In genomic region chrX:15703809-15704208, GRCh38 we compare ENCODE assay signal across 10 cellular contexts. TPM values are rescaled to one million over a fixed set of nuclear protein-coding genes. Genes with fewer than 3 reads are reported as not detected.
DNase-seq lines count a peak whose midpoint lies in the region; ATAC-seq, FAIRE-seq and TF ChIP-seq lines count a peak whose summit lies in the region.
"Not testable (repeated sequence)": the region's sequence is repeated elsewhere in the genome, so short reads cannot be mapped to it uniquely, and the experiment has no call there.
"Had no signal": no experiment of that assay in that cellular context is flagged by ENCODE, and none has a peak within 500 bp of the region (broad histone marks: within the 10 kb centered on the region; RNA-seq: fewer than 3 reads in every experiment).

No MANE protein-coding gene starts in this region.

- FAIRE-seq in bronchial epithelial cell (lab: Jason Lieb, UNC), result peak; percentile 98

- intact Hi-C loops in heart right ventricle (cut with DNase I); right lobe of liver (cut with DNase I); upper lobe of right lung (cut with DNase I): not testable (repeated sequence)

- TF ChIP-seq CTCF in DND-41 (IDR thresholded peaks at IDR 0.05; ENCODE audit: borderline replicate concordance, extremely low read depth, low read length, poor library complexity, severe bottlenecking); bronchial epithelial cell (IDR thresholded peaks at IDR 0.05; ENCODE audit: insufficient read depth, low read length, severe bottlenecking); heart right ventricle (IDR thresholded peaks at IDR 0.05); right lobe of liver (IDR thresholded peaks at IDR 0.05); upper lobe of right lung (IDR thresholded peaks at IDR 0.05): not testable (repeated sequence)

- not testable (repeated sequence) for DNase-seq in DND-41; bronchial epithelial cell (ENCODE audit: low read depth); heart right ventricle; right lobe of liver; upper lobe of right lung

- not testable (repeated sequence) for TF ChIP-seq POLR2A in right lobe of liver (IDR thresholded peaks at IDR 0.05)

- H3K4me1 ChIP-seq in DND-41 (ENCODE audit: insufficient read depth, low read length); heart right ventricle; right lobe of liver; upper lobe of right lung: not testable (repeated sequence)

- WGBS in heart right ventricle, 2 donors, result no CpG with 5 or more reads among the region's 5 CpGs
- WGBS in right lobe of liver (ENCODE audit: insufficient coverage, low coverage, low lambda C conversion rate, missing lambda C conversion rate), result 100% methylated on average over 1 of the region's 5 CpGs

- not testable (repeated sequence) for H3K9me3 ChIP-seq in DND-41 (ENCODE audit: insufficient read depth, low read length, severe bottlenecking); heart right ventricle; right lobe of liver; upper lobe of right lung

- H2AFZ ChIP-seq in DND-41 (ENCODE audit: low read depth, low read length), result not testable (repeated sequence)

- not testable (repeated sequence) for H3K27ac ChIP-seq in DND-41 (ENCODE audit: low read length); heart right ventricle; right lobe of liver; upper lobe of right lung

- not testable (repeated sequence) for H3K4me3 ChIP-seq in DND-41 (ENCODE audit: low read depth in 1 of 2, low read length in 2 of 2); bronchial epithelial cell (ENCODE audit: low read depth, low read length); heart right ventricle; right lobe of liver; upper lobe of right lung

- not testable (repeated sequence) for H4K20me1 ChIP-seq in DND-41 (ENCODE audit: insufficient read depth, low read length)

- not testable (repeated sequence) for H3K36me3 ChIP-seq in DND-41 (ENCODE audit: insufficient read depth, low read length); bronchial epithelial cell (ENCODE audit: control insufficient read depth, insufficient read depth, low read length); right lobe of liver; upper lobe of right lung
- peaks cover 0 to 29% (median 0%) of the 10 kb centered on the region in 9 donors for H3K36me3 ChIP-seq in heart right ventricle

- H3K4me2 ChIP-seq in DND-41 (ENCODE audit: insufficient read depth, low read length), result not testable (repeated sequence)

- not testable (repeated sequence) for H3K79me2 ChIP-seq in DND-41 (ENCODE audit: insufficient read depth, low read length)

- ATAC-seq in DND-41 (ENCODE audit: insufficient read depth, low read depth) (peak; percentile 73; the same call in 2 of the 3 replicates), GM19438 (IDR thresholded peaks at IDR 0.05; ENCODE audit: low read depth, unreplicated experiment) (peak; percentile 66), HG03025 (IDR thresholded peaks at IDR 0.05; ENCODE audit: low FRiP score, unreplicated experiment) (peak; percentile 64), SK-N-SH treated with all-trans-retinoic acid at 6 μM for 48 hours (peak; percentile 69), heart right ventricle (peak in 6 of 8 donors; percentile 46 to 83 (median 70)), right lobe of liver (peak; percentile 84 to 94 (median 89)), upper lobe of right lung (peak; percentile 80)

- H3K9ac ChIP-seq in DND-41 (ENCODE audit: low read depth, low read length), result not testable (repeated sequence)

- H3K27me3 ChIP-seq in DND-41 (ENCODE audit: insufficient read depth, low read length, poor library complexity); bronchial epithelial cell (ENCODE audit: control insufficient read depth, insufficient read depth, low read length); heart right ventricle; right lobe of liver; upper lobe of right lung: not testable (repeated sequence)

RNA-seq across cellular contexts. Expression of gene CA5B, which starts 34.3 kb away (rescaled TPM):
- total RNA-seq in bronchial epithelial cell, result 6.1 and 7.6 TPM in 2 replicates
- total RNA-seq in heart right ventricle, result 1 to 10 TPM; 2.4 to 4.9 (median 3.3) TPM
- 1 to 10 TPM in 1 of 2 donors, under 1 TPM in 1; 0.77 to 1.8 TPM for polyA plus RNA-seq in heart right ventricle
- total RNA-seq in right lobe of liver, result 1 to 10 TPM; 1.5 to 4.3 (median 2.8) TPM
- total RNA-seq in upper lobe of right lung, result 11.2 TPM

RNA-seq across cellular contexts. Expression of gene CLTRN, which starts 39.2 kb away (rescaled TPM):
- total RNA-seq in bronchial epithelial cell (0.53 and 1.2 TPM in 2 replicates), heart right ventricle (1 to 10 TPM in 2 of 10 donors, under 1 TPM in 8; 0.17 to 1.4 (median 0.86) TPM), right lobe of liver (10 to 100 TPM in 5 of 6 experiments, 1 to 10 TPM in 1; 8.8 to 14.0 (median 10.2) TPM), upper lobe of right lung (0.90 TPM)
- polyA plus RNA-seq in heart right ventricle, result 1 to 10 TPM in 1 of 2 donors, under 1 TPM in 1; 0.07 to 2.4 TPM
- total RNA-seq: ascending aorta, osteocyte had no signal
